Comparison of ENCODE assay signal across 1 cellular context in the genomic region with DNA sequence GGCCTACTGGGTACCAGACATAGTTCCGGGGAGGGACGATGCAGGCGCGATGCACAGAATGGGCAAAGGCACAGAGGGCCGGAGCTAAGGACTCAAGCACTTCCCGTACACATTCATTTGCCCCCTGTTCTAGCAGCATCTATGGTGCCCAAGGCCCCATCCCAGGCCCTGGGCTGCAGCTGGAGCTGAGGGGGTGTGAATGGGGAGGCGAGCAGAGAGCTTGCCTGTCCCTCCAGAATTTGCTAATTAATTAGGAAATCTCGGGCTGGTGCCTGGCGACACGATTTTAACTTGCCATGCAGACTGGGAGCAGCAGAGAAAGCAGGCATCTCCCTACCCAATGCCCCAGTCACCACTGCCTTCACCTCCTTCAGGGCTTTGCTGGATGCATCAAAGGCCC.
TF ChIP-seq lines count a peak whose summit lies in the region.

No MANE protein-coding gene starts in this region.

TF ChIP-seq in A549, 52 proteins besides CTCF, POLR2A, EP300 and RAD21:
- TF ChIP-seq, protein P1, sequence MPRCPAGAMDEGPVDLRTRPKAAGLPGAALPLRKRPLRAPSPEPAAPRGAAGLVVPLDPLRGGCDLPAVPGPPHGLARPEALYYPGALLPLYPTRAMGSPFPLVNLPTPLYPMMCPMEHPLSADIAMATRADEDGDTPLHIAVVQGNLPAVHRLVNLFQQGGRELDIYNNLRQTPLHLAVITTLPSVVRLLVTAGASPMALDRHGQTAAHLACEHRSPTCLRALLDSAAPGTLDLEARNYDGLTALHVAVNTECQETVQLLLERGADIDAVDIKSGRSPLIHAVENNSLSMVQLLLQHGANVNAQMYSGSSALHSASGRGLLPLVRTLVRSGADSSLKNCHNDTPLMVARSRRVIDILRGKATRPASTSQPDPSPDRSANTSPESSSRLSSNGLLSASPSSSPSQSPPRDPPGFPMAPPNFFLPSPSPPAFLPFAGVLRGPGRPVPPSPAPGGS (IDR thresholded peaks at IDR 0.05): no peak
- no peak for TF ChIP-seq KDM5A (IDR thresholded peaks at IDR 0.05)
- TF ChIP-seq, protein P2, sequence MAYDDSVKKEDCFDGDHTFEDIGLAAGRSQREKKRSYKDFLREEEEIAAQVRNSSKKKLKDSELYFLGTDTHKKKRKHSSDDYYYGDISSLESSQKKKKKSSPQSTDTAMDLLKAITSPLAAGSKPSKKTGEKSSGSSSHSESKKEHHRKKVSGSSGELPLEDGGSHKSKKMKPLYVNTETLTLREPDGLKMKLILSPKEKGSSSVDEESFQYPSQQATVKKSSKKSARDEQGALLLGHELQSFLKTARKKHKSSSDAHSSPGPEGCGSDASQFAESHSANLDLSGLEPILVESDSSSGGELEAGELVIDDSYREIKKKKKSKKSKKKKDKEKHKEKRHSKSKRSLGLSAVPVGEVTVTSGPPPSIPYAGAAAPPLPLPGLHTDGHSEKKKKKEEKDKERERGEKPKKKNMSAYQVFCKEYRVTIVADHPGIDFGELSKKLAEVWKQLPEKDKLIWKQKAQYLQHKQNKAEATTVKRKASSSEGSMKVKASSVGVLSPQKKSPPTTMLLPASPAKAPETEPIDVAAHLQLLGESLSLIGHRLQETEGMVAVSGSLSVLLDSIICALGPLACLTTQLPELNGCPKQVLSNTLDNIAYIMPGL (CRISPR knock-in tag; IDR thresholded peaks at IDR 0.05; ENCODE audit: borderline replicate concordance): no peak
- no peak for TF ChIP-seq PHF8 (IDR thresholded peaks at IDR 0.05; ENCODE audit: borderline replicate concordance, low read depth)
- TF ChIP-seq RARB (CRISPR knock-in tag; IDR thresholded peaks at IDR 0.05): no peak
- TF ChIP-seq TP53 (CRISPR knock-in tag; IDR thresholded peaks at IDR 0.05): no peak
- no peak for TF ChIP-seq GATA3 (IDR thresholded peaks at IDR 0.05; ENCODE audit: borderline replicate concordance)
- TF ChIP-seq TFCP2L1 (CRISPR knock-in tag; IDR thresholded peaks at IDR 0.05): no peak
- TF ChIP-seq CHD2 (IDR thresholded peaks at IDR 0.05; ENCODE audit: low read length, partially characterized antibody): no peak
- TF ChIP-seq HEYL (CRISPR knock-in tag; IDR thresholded peaks at IDR 0.05): no peak
- no peak for TF ChIP-seq MAZ (IDR thresholded peaks at IDR 0.05; ENCODE audit: borderline replicate concordance, low read depth, low read length)
- TF ChIP-seq MYC (IDR thresholded peaks at IDR 0.05; ENCODE audit: borderline replicate concordance, low read length): no peak
- TF ChIP-seq FOSL2 (IDR thresholded peaks at IDR 0.05): no peak
- no peak for TF ChIP-seq FOSL2 (CRISPR knock-in tag; IDR thresholded peaks at IDR 0.05)
- no peak for TF ChIP-seq NR3C1 (IDR thresholded peaks at IDR 0.05)
- TF ChIP-seq, protein P3, sequence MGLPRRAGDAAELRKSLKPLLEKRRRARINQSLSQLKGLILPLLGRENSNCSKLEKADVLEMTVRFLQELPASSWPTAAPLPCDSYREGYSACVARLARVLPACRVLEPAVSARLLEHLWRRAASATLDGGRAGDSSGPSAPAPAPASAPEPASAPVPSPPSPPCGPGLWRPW (IDR thresholded peaks at IDR 0.05): no peak
- TF ChIP-seq BHLHE40 (IDR thresholded peaks at IDR 0.05; ENCODE audit: low read depth, low read length): no peak
- no peak for TF ChIP-seq JUN (IDR thresholded peaks at IDR 0.05)
- no peak for TF ChIP-seq EHMT2 (IDR thresholded peaks at IDR 0.05; ENCODE audit: low read depth)
- TF ChIP-seq, protein P4, sequence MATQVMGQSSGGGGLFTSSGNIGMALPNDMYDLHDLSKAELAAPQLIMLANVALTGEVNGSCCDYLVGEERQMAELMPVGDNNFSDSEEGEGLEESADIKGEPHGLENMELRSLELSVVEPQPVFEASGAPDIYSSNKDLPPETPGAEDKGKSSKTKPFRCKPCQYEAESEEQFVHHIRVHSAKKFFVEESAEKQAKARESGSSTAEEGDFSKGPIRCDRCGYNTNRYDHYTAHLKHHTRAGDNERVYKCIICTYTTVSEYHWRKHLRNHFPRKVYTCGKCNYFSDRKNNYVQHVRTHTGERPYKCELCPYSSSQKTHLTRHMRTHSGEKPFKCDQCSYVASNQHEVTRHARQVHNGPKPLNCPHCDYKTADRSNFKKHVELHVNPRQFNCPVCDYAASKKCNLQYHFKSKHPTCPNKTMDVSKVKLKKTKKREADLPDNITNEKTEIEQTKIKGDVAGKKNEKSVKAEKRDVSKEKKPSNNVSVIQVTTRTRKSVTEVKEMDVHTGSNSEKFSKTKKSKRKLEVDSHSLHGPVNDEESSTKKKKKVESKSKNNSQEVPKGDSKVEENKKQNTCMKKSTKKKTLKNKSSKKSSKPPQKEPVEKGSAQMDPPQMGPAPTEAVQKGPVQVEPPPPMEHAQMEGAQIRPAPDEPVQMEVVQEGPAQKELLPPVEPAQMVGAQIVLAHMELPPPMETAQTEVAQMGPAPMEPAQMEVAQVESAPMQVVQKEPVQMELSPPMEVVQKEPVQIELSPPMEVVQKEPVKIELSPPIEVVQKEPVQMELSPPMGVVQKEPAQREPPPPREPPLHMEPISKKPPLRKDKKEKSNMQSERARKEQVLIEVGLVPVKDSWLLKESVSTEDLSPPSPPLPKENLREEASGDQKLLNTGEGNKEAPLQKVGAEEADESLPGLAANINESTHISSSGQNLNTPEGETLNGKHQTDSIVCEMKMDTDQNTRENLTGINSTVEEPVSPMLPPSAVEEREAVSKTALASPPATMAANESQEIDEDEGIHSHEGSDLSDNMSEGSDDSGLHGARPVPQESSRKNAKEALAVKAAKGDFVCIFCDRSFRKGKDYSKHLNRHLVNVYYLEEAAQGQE (IDR thresholded peaks at IDR 0.05): no peak
- TF ChIP-seq ESRRA (IDR thresholded peaks at IDR 0.05; ENCODE audit: borderline replicate concordance, low read length): no peak
